1 cellular context compared by ENCODE assay signal in genomic region chr7:101122933-101123702, GRCh38.
TF ChIP-seq lines count a peak whose summit lies in the region.

No MANE protein-coding gene starts in this region.

TF ChIP-seq in WTC11, 78 proteins besides CTCF, POLR2A, EP300 and RAD21:
- TF ChIP-seq ZNF281 (CRISPR knock-in tag; IDR thresholded peaks at IDR 0.05) (no peak), GABPB1 (CRISPR knock-in tag; IDR thresholded peaks at IDR 0.05) (peak; percentile 70), ZNF121 (CRISPR knock-in tag; IDR thresholded peaks at IDR 0.05) (peak; percentile 89)
